8 cellular contexts compared by ENCODE assay signal in the genomic region with DNA sequence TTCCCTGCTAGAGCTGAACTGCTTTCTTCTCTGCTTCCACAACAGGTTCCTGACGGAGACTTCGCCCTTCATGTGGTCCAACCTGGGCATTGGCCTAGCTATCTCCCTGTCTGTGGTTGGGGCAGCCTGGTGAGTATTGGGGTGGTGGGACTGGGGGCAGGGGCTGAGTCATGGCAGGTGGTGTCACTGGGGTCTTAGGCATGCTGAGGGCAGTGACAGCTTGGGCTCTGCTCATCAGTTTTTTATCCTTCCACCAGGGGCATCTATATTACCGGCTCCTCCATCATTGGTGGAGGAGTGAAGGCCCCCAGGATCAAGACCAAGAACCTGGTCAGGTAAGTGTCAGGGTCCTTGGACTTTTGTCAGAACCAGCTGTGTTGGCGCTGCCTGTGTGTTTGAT. TPM values are rescaled to one million over a fixed set of nuclear protein-coding genes. Genes with fewer than 3 reads are reported as not detected.
DNase-seq lines count a peak whose midpoint lies in the region; ATAC-seq lines count a peak whose summit lies in the region.

No MANE protein-coding gene starts in this region.

- CTCF ChIA-PET in activated CD8-positive, alpha-beta T cell treated with anti-CD3 and anti-CD28 coated beads, Interleukin-2, amount 10 ng/mL, durations not matched to agents 7 days and 5 days (lab: Charles Lee), result interaction anchor here (0.5 to 3.1 kb wide), 9 partner anchors 13 to 212 kb away, joined by 3 to 13 read pairs (median 5); partner anchors contain the start of gene ARTN

- H3K9me3 Mint-ChIP-seq in activated CD8-positive, alpha-beta T cell treated with anti-CD3 and anti-CD28 coated beads, Interleukin-2, amount 10 ng/mL, durations not matched to agents 7 days and 5 days (ENCODE audit: insufficient read depth), result no peaks in the 10 kb centered on the region

- H3K36me3 ChIP-seq in iPS-18a (ENCODE audit: control insufficient read depth, low read depth, low read length) (peaks cover 33% of the 10 kb centered on the region), stomach smooth muscle (ENCODE audit: control insufficient read depth in 2 of 2, insufficient read depth in 2 of 2, low read length in 2 of 2) (peaks cover 25 to 28% of the 10 kb centered on the region in 2 donors)

- H3K4me3 Mint-ChIP-seq in activated CD8-positive, alpha-beta T cell treated with anti-CD3 and anti-CD28 coated beads, Interleukin-2, amount 10 ng/mL, durations not matched to agents 7 days and 5 days, result peak overlapping the region; percentile 89

- peak overlapping the region; percentile 89 for H3K27ac Mint-ChIP-seq in activated CD8-positive, alpha-beta T cell treated with anti-CD3 and anti-CD28 coated beads, Interleukin-2, amount 10 ng/mL, durations not matched to agents 7 days and 5 days

- POLR2A ChIA-PET in activated CD8-positive, alpha-beta T cell treated with anti-CD3 and anti-CD28 coated beads, Interleukin-2, amount 10 ng/mL, durations not matched to agents 7 days and 5 days (lab: Charles Lee), result interaction anchor here (1.0 to 1.7 kb wide), 6 partner anchors 9 to 326 kb away, joined by 3 to 6 read pairs (median 4); partner anchors contain the start of genes KDM4A and ST3GAL3

- peak overlapping the region; percentile 86 for H3K4me3 ChIP-seq in iPS-18a (ENCODE audit: low read length)
- peak overlapping the region; percentile 87 to 91 for H3K4me3 ChIP-seq in stomach smooth muscle (ENCODE audit: low read length in 2 of 2)

- H3K36me3 Mint-ChIP-seq in activated CD8-positive, alpha-beta T cell treated with anti-CD3 and anti-CD28 coated beads, Interleukin-2, amount 10 ng/mL, durations not matched to agents 7 days and 5 days (ENCODE audit: low read depth), result peaks cover 45% of the 10 kb centered on the region

- H3K4me1 ChIP-seq in iPS-18a (ENCODE audit: control insufficient read depth, low read depth, low read length) (peaks cover 17% of the 10 kb centered on the region), stomach smooth muscle (ENCODE audit: control insufficient read depth, insufficient read depth, low read length) (peaks cover 52% of the 10 kb centered on the region)

- ATAC-seq in activated CD8-positive, alpha-beta T cell treated with anti-CD3 and anti-CD28 coated beads, Interleukin-2, amount 10 ng/mL, durations not matched to agents 7 days and 5 days, result no peak
- ATAC-seq in GM18502 (IDR thresholded peaks at IDR 0.05; ENCODE audit: poor library complexity, unreplicated experiment), result no peak

- H3K27me3 Mint-ChIP-seq in activated CD8-positive, alpha-beta T cell treated with anti-CD3 and anti-CD28 coated beads, Interleukin-2, amount 10 ng/mL, durations not matched to agents 7 days and 5 days (ENCODE audit: low read depth), result no peaks in the 10 kb centered on the region

- DNase-seq in NCI-H82 (lab: John Stamatoyannopoulos, UW), result peak; percentile 35
- DNase-seq in NCI-H82 treated with DMSO at 0.1 percent for 48 hours (lab: John Stamatoyannopoulos, UW; ENCODE audit: unreplicated experiment), result no peak
- DNase-seq in activated CD8-positive, alpha-beta T cell treated with anti-CD3 and anti-CD28 coated beads, Interleukin-2, amount 10 ng/mL, durations not matched to agents 7 days and 5 days, result no peak
- no peak for DNase-seq in NCI-H2171 (lab: John Stamatoyannopoulos, UW)
- DNase-seq in CD1c-positive myeloid dendritic cell (ENCODE audit: extremely low spot score), result no peak

- H3K27ac ChIP-seq in iPS-18a (ENCODE audit: low read length) (no peak overlapping the region), stomach smooth muscle (ENCODE audit: low read length) (peak overlapping the region; percentile 92)

- H3K9me3 ChIP-seq in iPS-18a (ENCODE audit: control insufficient read depth, low read depth, low read length), result no peaks in the 10 kb centered on the region
- no peaks in the 10 kb centered on the region for H3K9me3 ChIP-seq in stomach smooth muscle (ENCODE audit: control insufficient read depth in 2 of 2, low read length in 2 of 2)

- H3K27me3 ChIP-seq in iPS-18a (ENCODE audit: control insufficient read depth, insufficient read depth, low read length) (no peaks in the 10 kb centered on the region), stomach smooth muscle (ENCODE audit: control insufficient read depth in 1 of 2, insufficient read depth in 2 of 2, low read length in 2 of 2) (no peaks in the 10 kb centered on the region)

- H3K9ac ChIP-seq in iPS-18a (ENCODE audit: low read length), result no peak overlapping the region
- H3K9ac ChIP-seq in stomach smooth muscle (ENCODE audit: low read length in 2 of 2), result peak overlapping the region; percentile 83 to 89

- peaks cover 56% of the 10 kb centered on the region for H3K4me1 Mint-ChIP-seq in activated CD8-positive, alpha-beta T cell treated with anti-CD3 and anti-CD28 coated beads, Interleukin-2, amount 10 ng/mL, durations not matched to agents 7 days and 5 days (ENCODE audit: low read depth)

RNA-seq across cellular contexts. Expression of gene ATP6V0B, which starts 1.3 kb away (rescaled TPM):
- 100 to 1,000 TPM; 116 to 117 TPM for total RNA-seq in activated CD8-positive, alpha-beta T cell treated with anti-CD3 and anti-CD28 coated beads, Interleukin-2, amount 10 ng/mL, durations not matched to agents 7 days and 5 days

RNA-seq across cellular contexts. Expression of gene B4GALT2, which starts 3.0 kb away (rescaled TPM):
- total RNA-seq in activated CD8-positive, alpha-beta T cell treated with anti-CD3 and anti-CD28 coated beads, Interleukin-2, amount 10 ng/mL, durations not matched to agents 7 days and 5 days, result 10 to 100 TPM; 20.1 to 20.2 TPM

RNA-seq across cellular contexts. Expression of gene DPH2, which starts 6.2 kb away (rescaled TPM):
- total RNA-seq in activated CD8-positive, alpha-beta T cell treated with anti-CD3 and anti-CD28 coated beads, Interleukin-2, amount 10 ng/mL, durations not matched to agents 7 days and 5 days, result 10 to 100 TPM; 32.4 to 32.9 TPM

RNA-seq across cellular contexts. Expression of gene CCDC24, which starts 15.4 kb away (rescaled TPM):
- total RNA-seq in activated CD8-positive, alpha-beta T cell treated with anti-CD3 and anti-CD28 coated beads, Interleukin-2, amount 10 ng/mL, durations not matched to agents 7 days and 5 days, result 1 to 10 TPM; 1.1 to 1.3 TPM

RNA-seq across cellular contexts. Expression of gene IPO13, which starts 29.3 kb away (rescaled TPM):
- 10 to 100 TPM; 23.7 to 24.5 TPM for total RNA-seq in activated CD8-positive, alpha-beta T cell treated with anti-CD3 and anti-CD28 coated beads, Interleukin-2, amount 10 ng/mL, durations not matched to agents 7 days and 5 days
